ENCODE assay signal across 14 cellular contexts in the genomic region with DNA sequence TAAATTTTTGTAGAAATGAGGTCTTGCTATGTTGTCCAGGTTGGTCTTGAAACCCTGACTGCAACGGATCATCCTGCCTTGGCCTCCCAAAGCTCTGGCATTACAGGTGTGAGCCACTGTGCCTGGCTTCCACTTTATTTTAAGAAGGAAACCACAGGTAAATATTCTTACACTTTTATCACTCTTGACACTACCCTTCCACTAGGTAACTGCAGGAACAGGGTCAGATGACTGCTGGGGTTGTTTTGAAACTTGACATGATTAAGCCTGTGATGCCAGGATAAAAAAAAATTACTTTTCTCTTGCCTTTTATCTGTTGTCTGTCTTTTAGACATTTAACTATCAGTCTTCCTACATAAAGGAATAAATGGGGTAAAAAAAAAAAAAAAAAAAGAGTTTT. TPM values are rescaled to one million over a fixed set of nuclear protein-coding genes. Genes with fewer than 3 reads are reported as not detected.
A peak's percentile ranks its signal among the peaks of the same experiment; 100 is the strongest.
DNase-seq lines count a peak whose midpoint lies in the region; ATAC-seq and TF ChIP-seq lines count a peak whose summit lies in the region.
"Had no signal": no experiment of that assay in that cellular context is flagged by ENCODE, and none has a peak within 500 bp of the region (broad histone marks: within the 10 kb centered on the region; RNA-seq: fewer than 3 reads in every experiment).

No MANE protein-coding gene starts in this region.

- POLR2A ChIA-PET in T-cell (lab: Charles Lee) = no interaction called here

- H3K27ac Mint-ChIP-seq in CD4-positive, CD25-positive, alpha-beta regulatory T cell = peak overlapping the region in 2 of 3 donors; percentile 28 to 41
- H3K27ac Mint-ChIP-seq in T-cell = peak overlapping the region in 1 of 2 donors; percentile 74
- H3K27ac Mint-ChIP-seq in stimulated activated memory B cell treated with anti-CD40 and anti-IgM and Interleukin-4, amounts not matched to agents 10 μg/mL and 1 μg/mL and 100 μg/mL, for 72 hours = peak overlapping the region; percentile 79
- H3K27ac Mint-ChIP-seq: GM23338 had no signal

- peaks cover 7 to 42% (median 16%) of the 10 kb centered on the region in 4 donors for H3K4me1 Mint-ChIP-seq in CD4-positive, CD25-positive, alpha-beta regulatory T cell
- H3K4me1 Mint-ChIP-seq in T-cell = peaks cover 25 to 60% (median 48%) of the 10 kb centered on the region in 3 donors
- peaks cover 59% of the 10 kb centered on the region for H3K4me1 Mint-ChIP-seq in stimulated activated memory B cell treated with anti-CD40 and anti-IgM and Interleukin-4, amounts not matched to agents 10 μg/mL and 1 μg/mL and 100 μg/mL, for 72 hours

- peaks cover 8% of the 10 kb centered on the region for H3K4me1 ChIP-seq in CD4-positive, CD25-positive, alpha-beta regulatory T cell (ENCODE audit: control insufficient read depth, insufficient read depth, low read length, poor library complexity, severe bottlenecking)
- H3K4me1 ChIP-seq in KMS-11 (ENCODE audit: low read depth, poor library complexity, severe bottlenecking) = peaks cover 36% of the 10 kb centered on the region
- no peaks in the 10 kb centered on the region for H3K4me1 ChIP-seq in psoas muscle
- H3K4me1 ChIP-seq in ovary (ENCODE audit: insufficient read depth) = no peaks in the 10 kb centered on the region
- H3K4me1 ChIP-seq: SJSA1 had no signal

- no peak overlapping the region for H3K27ac ChIP-seq in CD4-positive, CD25-positive, alpha-beta regulatory T cell (ENCODE audit: insufficient read depth, low read length, poor library complexity, severe bottlenecking)
- H3K27ac ChIP-seq in KMS-11 = peak overlapping the region; percentile 50; the same call in 1 of the 2 replicates
- no peak overlapping the region for H3K27ac ChIP-seq in psoas muscle
- no peak overlapping the region for H3K27ac ChIP-seq in ovary
- H3K27ac ChIP-seq: SJSA1 had no signal

- TF ChIP-seq CTCF in KMS-11 (conservative IDR thresholded peaks at IDR 0.05; ENCODE audit: low read depth, low read length) = no peak
- TF ChIP-seq CTCF in psoas muscle (IDR thresholded peaks at IDR 0.05) = no peak
- TF ChIP-seq CTCF in ovary (IDR thresholded peaks at IDR 0.05) = no peak

- H3K79me2 ChIP-seq in KMS-11 (ENCODE audit: insufficient read depth, low read depth) = no peaks in the 10 kb centered on the region

- no peak overlapping the region for H2AFZ ChIP-seq in KMS-11 (ENCODE audit: low read depth)
- H2AFZ ChIP-seq: GM23338 had no signal

- H3K9ac ChIP-seq in KMS-11 = no peak overlapping the region; the same call in 1 of the 2 replicates

- peaks cover 11% of the 10 kb centered on the region for H3K36me3 Mint-ChIP-seq in CD4-positive, CD25-positive, alpha-beta regulatory T cell
- peaks cover 13% of the 10 kb centered on the region for H3K36me3 Mint-ChIP-seq in T-cell
- H3K36me3 Mint-ChIP-seq in stimulated activated memory B cell treated with anti-CD40 and anti-IgM and Interleukin-4, amounts not matched to agents 10 μg/mL and 1 μg/mL and 100 μg/mL, for 72 hours = peaks cover 13% of the 10 kb centered on the region

- TF ChIP-seq POLR2A in ovary (IDR thresholded peaks at IDR 0.05) = no peak

- no peaks in the 10 kb centered on the region for H3K9me3 ChIP-seq in CD4-positive, CD25-positive, alpha-beta regulatory T cell (ENCODE audit: control insufficient read depth in 2 of 2, low read length in 2 of 2)
- H3K9me3 ChIP-seq in psoas muscle (no peaks in the 10 kb centered on the region), ovary (no peaks in the 10 kb centered on the region)
- H3K9me3 ChIP-seq: SJSA1 had no signal

- H3K36me3 ChIP-seq in CD4-positive, CD25-positive, alpha-beta regulatory T cell (ENCODE audit: control insufficient read depth, insufficient read depth, low read length) = no peaks in the 10 kb centered on the region
- H3K36me3 ChIP-seq in KMS-11 (ENCODE audit: insufficient read depth) (no peaks in the 10 kb centered on the region), psoas muscle (ENCODE audit: insufficient read depth in 1 of 2, low read depth in 1 of 2) (no peaks in the 10 kb centered on the region), ovary (no peaks in the 10 kb centered on the region)
- H3K36me3 ChIP-seq: SJSA1 had no signal

- TF ChIP-seq EP300 in ovary (IDR thresholded peaks at IDR 0.05) = no peak

- peaks cover 0 to 5% (median 0%) of the 10 kb centered on the region in 7 donors for H3K9me3 Mint-ChIP-seq in CD4-positive, CD25-positive, alpha-beta regulatory T cell
- H3K9me3 Mint-ChIP-seq in T-cell = no peaks in the 10 kb centered on the region
- no peaks in the 10 kb centered on the region for H3K9me3 Mint-ChIP-seq in stimulated activated memory B cell treated with anti-CD40 and anti-IgM and Interleukin-4, amounts not matched to agents 10 μg/mL and 1 μg/mL and 100 μg/mL, for 72 hours
- H3K9me3 Mint-ChIP-seq: GM23338 had no signal

- H3K4me3 Mint-ChIP-seq in CD4-positive, CD25-positive, alpha-beta regulatory T cell = no peak overlapping the region
- no peak overlapping the region for H3K4me3 Mint-ChIP-seq in T-cell
- H3K4me3 Mint-ChIP-seq in stimulated activated memory B cell treated with anti-CD40 and anti-IgM and Interleukin-4, amounts not matched to agents 10 μg/mL and 1 μg/mL and 100 μg/mL, for 72 hours = no peak overlapping the region
- H3K4me3 Mint-ChIP-seq: GM23338 had no signal

- 95 to 96% (median 96%) methylated on average over 1 of the region's 1 CpG for WGBS in psoas muscle, 3 donors
- WGBS in ovary, 3 donors = 93 to 100% (median 98%) methylated on average over 1 of the region's 1 CpG

- DNase-seq in CD4-positive, CD25-positive, alpha-beta regulatory T cell = no peak
- DNase-seq in T-cell (no peak), psoas muscle (no peak), ovary (no peak), hepatic stellate cell (ENCODE audit: low spot score) (no peak)
- DNase-seq: C1 segment of cervical spinal cord, NCI-H1092 treated with DMSO at 0.1 percent for 48 hours, NCI-H2081, PC-3 had no signal

- H4K20me1 ChIP-seq in KMS-11 (ENCODE audit: insufficient read depth) = no peaks in the 10 kb centered on the region

- peaks cover 15% of the 10 kb centered on the region for H3K27me3 ChIP-seq in CD4-positive, CD25-positive, alpha-beta regulatory T cell (ENCODE audit: control insufficient read depth, insufficient read depth, low read length)
- H3K27me3 ChIP-seq in KMS-11 (ENCODE audit: insufficient read depth, low read depth) (no peaks in the 10 kb centered on the region; the same call in 1 of the 2 replicates), psoas muscle (ENCODE audit: insufficient read depth in 3 of 3, low read length in 2 of 3) (no peaks in the 10 kb centered on the region), ovary (no peaks in the 10 kb centered on the region)
- H3K27me3 ChIP-seq: SJSA1 had no signal

- intact Hi-C loops in psoas muscle (cut with DNase I) = no loop called here
- intact Hi-C loops in ovary (cut with DNase I) = no loop called here

- ATAC-seq in CD4-positive, CD25-positive, alpha-beta regulatory T cell (ENCODE audit: low read depth in 2 of 2) = peak in 1 of 2 donors; percentile 47
- peak; percentile 58 to 80 (median 68) for ATAC-seq in T-cell (replicated peaks in 1 of 4)
- no peak for ATAC-seq in stimulated activated memory B cell treated with anti-CD40 and anti-IgM and Interleukin-4, amounts not matched to agents 10 μg/mL and 1 μg/mL and 100 μg/mL, for 72 hours
- ATAC-seq in psoas muscle = no peak
- ATAC-seq: GM23338, HCT116, PC-3 had no signal

- H3K4me3 ChIP-seq in CD4-positive, CD25-positive, alpha-beta regulatory T cell (ENCODE audit: low read depth, low read length) = no peak overlapping the region
- H3K4me3 ChIP-seq in KMS-11 (IDR thresholded peaks at IDR 0.05; ENCODE audit: insufficient read depth, low read depth, low read length) = peak overlapping the region; percentile 32
- H3K4me3 ChIP-seq in psoas muscle = no peak overlapping the region
- H3K4me3 ChIP-seq in ovary = no peak overlapping the region
- H3K4me3 ChIP-seq: GM23338, SJSA1 had no signal

- H3K27me3 Mint-ChIP-seq in CD4-positive, CD25-positive, alpha-beta regulatory T cell = peaks cover 73% of the 10 kb centered on the region
- no peaks in the 10 kb centered on the region for H3K27me3 Mint-ChIP-seq in T-cell
- no peaks in the 10 kb centered on the region for H3K27me3 Mint-ChIP-seq in stimulated activated memory B cell treated with anti-CD40 and anti-IgM and Interleukin-4, amounts not matched to agents 10 μg/mL and 1 μg/mL and 100 μg/mL, for 72 hours

- CTCF ChIA-PET in T-cell (lab: Charles Lee) = interaction anchor here in 1 of 2 donors (0.6 to 0.9 kb wide), 2 partner anchors 19 to 125 kb away, joined by 3 to 4 read pairs; no protein-coding TSS in a partner anchor

- H3K4me2 ChIP-seq in KMS-11 = peak overlapping the region; percentile 74
- H3K4me2 ChIP-seq: GM23338 had no signal

RNA-seq across cellular contexts. Expression of a gene that starts 43.5 kb away (rescaled TPM):
- 3.9 TPM for total RNA-seq in CD4-positive, CD25-positive, alpha-beta regulatory T cell
- polyA plus RNA-seq in CD4-positive, CD25-positive, alpha-beta regulatory T cell = 1 to 10 TPM; 5.8 to 8.8 (median 8.1) TPM
- total RNA-seq in T-cell (1 to 10 TPM; 4.7 to 9.7 (median 6.2) TPM), psoas muscle (10 to 100 TPM; 11.6 to 29.1 (median 20.3) TPM), ovary (10 to 100 TPM in 3 of 7 donors, 1 to 10 TPM in 4; 8.4 to 12.3 (median 9.5) TPM)
- polyA plus RNA-seq in psoas muscle (10 to 100 TPM in 1 of 3 donors, 1 to 10 TPM in 2; 6.4 to 12.4 (median 7.6) TPM), ovary (10 to 100 TPM in 1 of 2 donors, 1 to 10 TPM in 1; 8.7 to 18.1 TPM)

Comparison
In these comparisons a context has a peak if more than half of its experiments do, and no peak if none do; other contexts are left out.
1. ATAC-seq: peak in T-cell (4 of 4); none in stimulated activated memory B cell treated with anti-CD40 and anti-IgM and Interleukin-4, amounts not matched to agents 10 μg/mL and 1 μg/mL and 100 μg/mL, for 72 hours (single experiment) and psoas muscle (0 of 4).